24 cellular contexts compared by ENCODE assay signal in genomic region chr3:131716007-131716406, GRCh38.
DNase-seq lines count a peak whose midpoint lies in the region; ATAC-seq lines count a peak whose summit lies in the region.
"Had no signal": no experiment of that assay in that cellular context is flagged by ENCODE, and none has a peak within 500 bp of the region (broad histone marks: within the 10 kb centered on the region; RNA-seq: fewer than 3 reads in every experiment).

No MANE protein-coding gene starts in this region.

- peak; percentile 35 for ATAC-seq in HG02885 (IDR thresholded peaks at IDR 0.05; ENCODE audit: poor library complexity, unreplicated experiment)
- ATAC-seq in natural killer cell treated with Interleukin-12 subunit alpha and Interleukin-12 subunit beta and Interleukin-15 and Interleukin-18, amount 100 ng/mL, for 72 hours, result peak; percentile 67 to 81
- no peak for ATAC-seq in HG02623 (IDR thresholded peaks at IDR 0.05; ENCODE audit: unreplicated experiment)
- no peak for ATAC-seq in activated CD4-positive, CD25-positive, alpha-beta regulatory T cell treated with anti-CD3 and anti-CD28 coated beads, Interleukin-2, amount 50 U/mL, for 24 hours
- ATAC-seq: esophagus mucosa, left lobe of liver, PC-3 had no signal

- no peak overlapping the region for H3K4me3 Mint-ChIP-seq in natural killer cell treated with Interleukin-12 subunit alpha and Interleukin-12 subunit beta and Interleukin-15 and Interleukin-18, amount 100 ng/mL, for 72 hours
- H3K4me3 Mint-ChIP-seq: HFFc6 had no signal

- peaks cover 5 to 13% of the 10 kb centered on the region in 2 donors for H3K27me3 Mint-ChIP-seq in natural killer cell treated with Interleukin-12 subunit alpha and Interleukin-12 subunit beta and Interleukin-15 and Interleukin-18, amount 100 ng/mL, for 72 hours

- no peaks in the 10 kb centered on the region for H3K36me3 Mint-ChIP-seq in natural killer cell treated with Interleukin-12 subunit alpha and Interleukin-12 subunit beta and Interleukin-15 and Interleukin-18, amount 100 ng/mL, for 72 hours
- H3K36me3 Mint-ChIP-seq: immature natural killer cell had no signal

- no peaks in the 10 kb centered on the region for H3K9me3 Mint-ChIP-seq in natural killer cell treated with Interleukin-12 subunit alpha and Interleukin-12 subunit beta and Interleukin-15 and Interleukin-18, amount 100 ng/mL, for 72 hours
- H3K9me3 Mint-ChIP-seq: HFFc6 had no signal

- DNase-seq in NOMO-1 treated with dmso at 0.1 percent for 144 hours (lab: John Stamatoyannopoulos, UW; ENCODE audit: unreplicated experiment) (peak; percentile 35), NOMO-1 treated with DMSO at 0.1 percent for 48 hours (lab: John Stamatoyannopoulos, UW; ENCODE audit: unreplicated experiment) (no peak), SKM-1 treated with dmso at 0.1 percent for 144 hours (lab: John Stamatoyannopoulos, UW; ENCODE audit: unreplicated experiment) (peak; percentile 35), islet precursor cell (no peak)
- no peak for DNase-seq in natural killer cell treated with Interleukin-12 subunit alpha and Interleukin-12 subunit beta and Interleukin-15 and Interleukin-18, amount 100 ng/mL, for 72 hours (ENCODE audit: low spot score)
- DNase-seq: activated CD8-positive, alpha-beta memory T cell treated with anti-CD3 and anti-CD28 coated beads for 24 hours; activated gamma-delta T cell; activated T-cell treated with anti-CD3 and anti-CD28 coated beads, Interleukin-2, amount 50 U/mL, for 1 hour; BE2C; effector CD8-positive, alpha-beta T cell; GF-D8; HFFc6; immature natural killer cell; mesenchymal stem cell; NCI-H1694; NCI-H748 treated with DMSO at 0.1 percent for 48 hours; PC-3; Right ventricle myocardium superior; stimulated activated CD4-positive, alpha-beta T cell treated with anti-CD3 and anti-CD28 coated beads, Interleukin-1b, Interleukin-23, amount 100 ng/mL, for 48 hours had no signal

- H3K4me1 Mint-ChIP-seq in natural killer cell treated with Interleukin-12 subunit alpha and Interleukin-12 subunit beta and Interleukin-15 and Interleukin-18, amount 100 ng/mL, for 72 hours (ENCODE audit: low read depth in 2 of 2), result peaks cover 21 to 25% of the 10 kb centered on the region in 2 donors

- H3K27ac Mint-ChIP-seq in natural killer cell treated with Interleukin-12 subunit alpha and Interleukin-12 subunit beta and Interleukin-15 and Interleukin-18, amount 100 ng/mL, for 72 hours, result no peak overlapping the region
- H3K27ac Mint-ChIP-seq: HFFc6 had no signal

Comparison
In these comparisons a context has a peak if more than half of its experiments do, and no peak if none do; other contexts are left out.
1. DNase-seq: peak in NOMO-1 treated with dmso at 0.1 percent for 144 hours (single experiment) and SKM-1 treated with dmso at 0.1 percent for 144 hours (single experiment); none in NOMO-1 treated with DMSO at 0.1 percent for 48 hours (single experiment), natural killer cell treated with Interleukin-12 subunit alpha and Interleukin-12 subunit beta and Interleukin-15 and Interleukin-18, amount 100 ng/mL, for 72 hours (single experiment) and islet precursor cell (single experiment).
2. ATAC-seq: peak in HG02885 (single experiment) and natural killer cell treated with Interleukin-12 subunit alpha and Interleukin-12 subunit beta and Interleukin-15 and Interleukin-18, amount 100 ng/mL, for 72 hours (2 of 2); none in HG02623 (single experiment) and activated CD4-positive, CD25-positive, alpha-beta regulatory T cell treated with anti-CD3 and anti-CD28 coated beads, Interleukin-2, amount 50 U/mL, for 24 hours (0 of 2).